In genomic region chr9:75147638-75148037, GRCh38 we compare ENCODE assay signal across 10 cellular contexts. TPM values are rescaled to one million over a fixed set of nuclear protein-coding genes. Genes with fewer than 3 reads are reported as not detected.
DNase-seq lines count a peak whose midpoint lies in the region; ATAC-seq, FAIRE-seq and TF ChIP-seq lines count a peak whose summit lies in the region.
"Had no signal": no experiment of that assay in that cellular context is flagged by ENCODE, and none has a peak within 500 bp of the region (broad histone marks: within the 10 kb centered on the region; RNA-seq: fewer than 3 reads in every experiment).

No MANE protein-coding gene starts in this region.

- H3K4me2 ChIP-seq in A549, result no peak overlapping the region

- H3K4me1 ChIP-seq in A549 (no peaks in the 10 kb centered on the region), adrenal gland (replicated peaks in 1 of 2) (peaks cover 0 to 5% of the 10 kb centered on the region in 2 donors)

- no peak for TF ChIP-seq RAD21 in A549 (conservative IDR thresholded peaks at IDR 0.05 in 1 of 2, IDR thresholded peaks at IDR 0.05 in 1 of 2)

- in situ Hi-C loops in KBM-7 (cut with MboI; ENCODE audit: low pct_unique_long_range_greater_than_20kb, low sequenced_read_pairs), result no loop called here

- H3K36me3 ChIP-seq in adrenal gland (replicated peaks in 1 of 2), result peaks cover 0 to 10% of the 10 kb centered on the region in 2 donors

- no peaks in the 10 kb centered on the region for H3K9me3 ChIP-seq in A549
- no peaks in the 10 kb centered on the region for H3K9me3 ChIP-seq in adrenal gland (replicated peaks in 1 of 3)

- no peak for DNase-seq in A549 (ENCODE audit: low read depth in 1 of 2, low spot score in 1 of 2)
- peak; percentile 52 for DNase-seq in KBM-7
- DNase-seq in central memory CD4-positive, alpha-beta T cell, result peak; percentile 37
- DNase-seq in adrenal gland, result no peak
- no peak for DNase-seq in hypothalamus (lab: John Stamatoyannopoulos, UW)
- no peak for DNase-seq in substantia nigra (lab: John Stamatoyannopoulos, UW)
- DNase-seq: activated CD4-positive, alpha-beta T cell treated with anti-CD3 and anti-CD28 coated beads, Interleukin-2, amount 50 U/mL, for 1 hour; heart right ventricle had no signal

- no peak for TF ChIP-seq EP300 in A549 (IDR thresholded peaks at IDR 0.05)

- no peaks in the 10 kb centered on the region for H3K27me3 ChIP-seq in adrenal gland
- H3K27me3 ChIP-seq: heart right ventricle had no signal

- POLR2A ChIA-PET in A549 (lab: Yijun Ruan, JAX), result no interaction called here

- no peak overlapping the region for H3K27ac ChIP-seq in A549
- peak overlapping the region in 2 of 5 donors; percentile 23 to 31 for H3K27ac ChIP-seq in adrenal gland
- H3K27ac ChIP-seq in substantia nigra (ENCODE audit: low read depth, low read length, poor library complexity, severe bottlenecking), result no peak overlapping the region

- WGBS in A549 (ENCODE audit: missing lambda C conversion rate), result 55% methylated on average over 4 of the region's 4 CpGs
- 57 to 71% (median 66%) methylated on average over 4 of the region's 4 CpGs for WGBS in adrenal gland, 4 donors

- TF ChIP-seq POLR2A in A549 (IDR thresholded peaks at IDR 0.05; ENCODE audit: low read length), result no peak
- TF ChIP-seq POLR2A in adrenal gland (IDR thresholded peaks at IDR 0.05), result no peak

- FAIRE-seq in A549 (lab: Jason Lieb, UNC), result peak; percentile 28

- CTCF ChIA-PET in A549 (lab: Yijun Ruan, JAX), result no interaction called here

- intact Hi-C loops in adrenal gland (cut with DNase I), result no loop called here

- ATAC-seq in A549 (no peak), GM19023 (IDR thresholded peaks at IDR 0.05; ENCODE audit: unreplicated experiment) (peak; percentile 68), GM19397 (IDR thresholded peaks at IDR 0.05; ENCODE audit: unreplicated experiment) (no peak)

- TF ChIP-seq CTCF in A549 (IDR thresholded peaks at IDR 0.05) (no peak), adrenal gland (IDR thresholded peaks at IDR 0.05) (no peak)

- H3K4me3 ChIP-seq in A549 (no peak overlapping the region), adrenal gland (no peak overlapping the region)
- H3K4me3 ChIP-seq: heart right ventricle had no signal

TF ChIP-seq in A549, 52 proteins besides CTCF, POLR2A, EP300 and RAD21:
- no peak for TF ChIP-seq POLR2AphosphoS2 (conservative IDR thresholded peaks at IDR 0.05; ENCODE audit: low read length)
- no peak for TF ChIP-seq FOSB (CRISPR knock-in tag; IDR thresholded peaks at IDR 0.05)
- TF ChIP-seq ATOH8 (CRISPR knock-in tag; IDR thresholded peaks at IDR 0.05; ENCODE audit: low read depth), result no peak
- no peak for TF ChIP-seq CBX2 (IDR thresholded peaks at IDR 0.05; ENCODE audit: borderline replicate concordance, low read depth)
- no peak for TF ChIP-seq MAFK (IDR thresholded peaks at IDR 0.05; ENCODE audit: partially characterized antibody)
- TF ChIP-seq HOXB13 (CRISPR knock-in tag; IDR thresholded peaks at IDR 0.05; ENCODE audit: low read depth), result no peak
- TF ChIP-seq HMGXB4 (CRISPR knock-in tag; IDR thresholded peaks at IDR 0.05; ENCODE audit: borderline replicate concordance), result no peak

RNA-seq across cellular contexts. Expression of gene OSTF1, which starts 59.3 kb away (rescaled TPM):
- 10.1 and 12.7 TPM in 2 replicates for polyA plus RNA-seq in A549 (2011; rRNA removed)
- polyA plus RNA-seq in A549 (2012; cell fraction: cytosol; rRNA removed), result 3.6 and 4.0 TPM in 2 replicates
- 1.1 and 1.2 TPM in 2 replicates for polyA plus RNA-seq in A549 (2012; cell fraction: nucleus; rRNA removed)
- polyA plus RNA-seq in A549 (2017; fragmentation: RNase III; extraction: RNeasy Plus Mini Kit Qiagen cat#74134 plus additional on column Dnase treatment), result 13.3 to 15.0 TPM (median 13.4 TPM) in 3 replicates
- polyA minus RNA-seq in A549 (2011; rRNA and poly(A)+ RNA removed), result 8.8 and 9.2 TPM in 2 replicates
- total RNA-seq in adrenal gland, result 10 to 100 TPM; 32.5 to 52.2 (median 35.7) TPM
- polyA plus RNA-seq in adrenal gland, result 10 to 100 TPM; 21.0 to 41.4 (median 29.4) TPM

RNA-seq across cellular contexts. Expression of gene NMRK1, which starts 59.7 kb away (rescaled TPM):
- polyA plus RNA-seq in A549 (2011; rRNA removed) (8.6 and 10.5 TPM in 2 replicates), A549 (2017; fragmentation: RNase III; extraction: RNeasy Plus Mini Kit Qiagen cat#74134 plus additional on column Dnase treatment) (6.0 to 8.0 TPM (median 7.6 TPM) in 3 replicates), adrenal gland (10 to 100 TPM; 22.4 to 93.2 (median 29.8) TPM)
- polyA plus RNA-seq in A549 (2012; cell fraction: cytosol; rRNA removed), result 1.8 and 2.1 TPM in 2 replicates
- polyA plus RNA-seq in A549 (2012; cell fraction: nucleus; rRNA removed), result 1.1 and 1.7 TPM in 2 replicates
- 2.1 and 3.5 TPM in 2 replicates for polyA minus RNA-seq in A549 (2011; rRNA and poly(A)+ RNA removed)
- 10 to 100 TPM in 6 of 8 donors, 1 to 10 TPM in 2; 4.3 to 27.4 (median 20.2) TPM for total RNA-seq in adrenal gland

Comparison
In these comparisons a context has a peak if more than half of its experiments do, and no peak if none do; other contexts are left out.
1. DNase-seq: peak in KBM-7 (single experiment) and central memory CD4-positive, alpha-beta T cell (single experiment); none in A549 (0 of 2), adrenal gland (0 of 7), hypothalamus (0 of 51) and substantia nigra (0 of 49).